In genomic region chr2:75506131-75506697, GRCh38 we compare ENCODE assay signal across 18 cellular contexts. TPM values are rescaled to one million over a fixed set of nuclear protein-coding genes. Genes with fewer than 3 reads are reported as not detected.
DNase-seq lines count a peak whose midpoint lies in the region; ATAC-seq and TF ChIP-seq lines count a peak whose summit lies in the region.
"Had no signal": no experiment of that assay in that cellular context is flagged by ENCODE, and none has a peak within 500 bp of the region (broad histone marks: within the 10 kb centered on the region; RNA-seq: fewer than 3 reads in every experiment).

No MANE protein-coding gene starts in this region.

- WGBS in stomach, 5 donors = 50 to 73% (median 71%) methylated on average over 1 of the region's 1 CpG

- H3K36me3 Mint-ChIP-seq in activated T-helper 1 cell treated with anti-CD3 and anti-CD28 coated beads, Interleukin-12 subunit alpha, Interleukin-12 subunit beta, Interleukin-2, Interleukin-4 antibody, amounts not matched to agents 30 ng/mL and 10 ng/mL and 1 ng/mL, durations not matched to agents 14 hours and 24 hours and 36 hours (ENCODE audit: low read depth) = no peaks in the 10 kb centered on the region
- H3K36me3 Mint-ChIP-seq: CD4-positive, CD25-positive, alpha-beta regulatory T cell; CD8-positive, alpha-beta memory T cell had no signal

- no peaks in the 10 kb centered on the region for H3K9me3 Mint-ChIP-seq in activated T-helper 1 cell treated with anti-CD3 and anti-CD28 coated beads, Interleukin-12 subunit alpha, Interleukin-12 subunit beta, Interleukin-2, Interleukin-4 antibody, amounts not matched to agents 30 ng/mL and 10 ng/mL and 1 ng/mL, durations not matched to agents 14 hours and 24 hours and 36 hours

- H3K9me3 ChIP-seq in adipocyte (ENCODE audit: control insufficient read depth, low read length) (no peaks in the 10 kb centered on the region), lower lobe of right lung (no peaks in the 10 kb centered on the region), stomach (peaks cover 0 to 8% (median 0%) of the 10 kb centered on the region in 4 donors)
- H3K9me3 ChIP-seq: BE2C had no signal

- TF ChIP-seq CTCF in AG10803 (conservative IDR thresholded peaks at IDR 0.05; ENCODE audit: low read length) (no peak), lower lobe of right lung (IDR thresholded peaks at IDR 0.05) (no peak), stomach (IDR thresholded peaks at IDR 0.05) (no peak)

- no peak overlapping the region for H3K4me3 Mint-ChIP-seq in activated T-helper 1 cell treated with anti-CD3 and anti-CD28 coated beads, Interleukin-12 subunit alpha, Interleukin-12 subunit beta, Interleukin-2, Interleukin-4 antibody, amounts not matched to agents 30 ng/mL and 10 ng/mL and 1 ng/mL, durations not matched to agents 14 hours and 24 hours and 36 hours
- H3K4me3 Mint-ChIP-seq: CD4-positive, CD25-positive, alpha-beta regulatory T cell; CD8-positive, alpha-beta memory T cell; H9 had no signal

- H3K4me1 ChIP-seq in adipocyte (ENCODE audit: control insufficient read depth, insufficient read depth, low read length) (no peaks in the 10 kb centered on the region), lower lobe of right lung (no peaks in the 10 kb centered on the region), stomach (no peaks in the 10 kb centered on the region)
- H3K4me1 ChIP-seq: BE2C had no signal

- no peak overlapping the region for H3K4me3 ChIP-seq in AG10803 (ENCODE audit: low read length)
- H3K4me3 ChIP-seq in adipocyte (ENCODE audit: low read length) = no peak overlapping the region
- H3K4me3 ChIP-seq in lower lobe of right lung = no peak overlapping the region
- H3K4me3 ChIP-seq in stomach = no peak overlapping the region
- H3K4me3 ChIP-seq: K562 had no signal

- no peaks in the 10 kb centered on the region for H3K27me3 Mint-ChIP-seq in activated T-helper 1 cell treated with anti-CD3 and anti-CD28 coated beads, Interleukin-12 subunit alpha, Interleukin-12 subunit beta, Interleukin-2, Interleukin-4 antibody, amounts not matched to agents 30 ng/mL and 10 ng/mL and 1 ng/mL, durations not matched to agents 14 hours and 24 hours and 36 hours (ENCODE audit: insufficient read depth)
- H3K27me3 Mint-ChIP-seq: CD4-positive, CD25-positive, alpha-beta regulatory T cell; CD8-positive, alpha-beta memory T cell had no signal

- H3K27ac ChIP-seq in lower lobe of right lung (no peak overlapping the region), stomach (no peak overlapping the region)
- H3K27ac ChIP-seq: HL-60 had no signal

- H3K9ac ChIP-seq in adipocyte (ENCODE audit: low read length) = no peak overlapping the region

- no peak for TF ChIP-seq POLR2A in stomach (IDR thresholded peaks at IDR 0.05)

- ATAC-seq in lower lobe of right lung = no peak
- ATAC-seq: K562 had no signal

- H3K4me1 Mint-ChIP-seq in activated T-helper 1 cell treated with anti-CD3 and anti-CD28 coated beads, Interleukin-12 subunit alpha, Interleukin-12 subunit beta, Interleukin-2, Interleukin-4 antibody, amounts not matched to agents 30 ng/mL and 10 ng/mL and 1 ng/mL, durations not matched to agents 14 hours and 24 hours and 36 hours (ENCODE audit: low read depth) = no peaks in the 10 kb centered on the region
- H3K4me1 Mint-ChIP-seq: CD4-positive, CD25-positive, alpha-beta regulatory T cell; CD8-positive, alpha-beta memory T cell had no signal

- no peaks in the 10 kb centered on the region for H3K27me3 ChIP-seq in adipocyte (replicated peaks; ENCODE audit: control insufficient read depth, insufficient read depth, low read length)
- no peaks in the 10 kb centered on the region for H3K27me3 ChIP-seq in lower lobe of right lung (ENCODE audit: low read depth)
- H3K27me3 ChIP-seq in stomach = no peaks in the 10 kb centered on the region
- H3K27me3 ChIP-seq: BE2C had no signal

- no peaks in the 10 kb centered on the region for H3K36me3 ChIP-seq in adipocyte (ENCODE audit: control insufficient read depth, insufficient read depth, low read length, severe bottlenecking)
- H3K36me3 ChIP-seq in lower lobe of right lung = no peaks in the 10 kb centered on the region
- H3K36me3 ChIP-seq in stomach = no peaks in the 10 kb centered on the region
- H3K36me3 ChIP-seq: BE2C had no signal

- no peak overlapping the region for H3K27ac Mint-ChIP-seq in activated T-helper 1 cell treated with anti-CD3 and anti-CD28 coated beads, Interleukin-12 subunit alpha, Interleukin-12 subunit beta, Interleukin-2, Interleukin-4 antibody, amounts not matched to agents 30 ng/mL and 10 ng/mL and 1 ng/mL, durations not matched to agents 14 hours and 24 hours and 36 hours
- H3K27ac Mint-ChIP-seq: CD4-positive, CD25-positive, alpha-beta regulatory T cell; CD8-positive, alpha-beta memory T cell; H9 had no signal

- intact Hi-C loops in lower lobe of right lung (cut with DNase I) = no loop called here
- intact Hi-C loops in stomach (cut with DNase I; ENCODE audit: low total_unique reads) = no loop called here
- intact Hi-C loops in activated T-helper 1 cell treated with anti-CD3 and anti-CD28 coated beads, Interleukin-12 subunit alpha, Interleukin-12 subunit beta, Interleukin-2, Interleukin-4 antibody, amounts not matched to agents 30 ng/mL and 10 ng/mL and 1 ng/mL, durations not matched to agents 14 hours and 24 hours and 36 hours (cut with micrococcal nuclease) = no loop called here

- peak; percentile 34 for DNase-seq in AG10803 (ENCODE audit: low read depth)
- peak; percentile 51 for DNase-seq in EH (ENCODE audit: low read depth)
- peak; percentile 3 for DNase-seq in adipocyte (ENCODE audit: low read depth)
- DNase-seq in lung microvascular endothelial cell (ENCODE audit: low read depth in 2 of 2) = peak; percentile 35 to 78
- no peak for DNase-seq in lower lobe of right lung
- DNase-seq in stomach = no peak
- no peak for DNase-seq in activated T-helper 1 cell treated with anti-CD3 and anti-CD28 coated beads, Interleukin-12 subunit alpha, Interleukin-12 subunit beta, Interleukin-2, Interleukin-4 antibody, amounts not matched to agents 30 ng/mL and 10 ng/mL and 1 ng/mL, durations not matched to agents 14 hours and 24 hours and 36 hours (ENCODE audit: low spot score)
- DNase-seq: BE2C; C1 segment of cervical spinal cord; CD4-positive, CD25-positive, alpha-beta regulatory T cell; CD8-positive, alpha-beta memory T cell; COR-L47; DMS 273 treated with DMSO at 0.1 percent for 48 hours; DMS53; GDM1; H9 had no signal

- TF ChIP-seq EP300 in stomach (IDR thresholded peaks at IDR 0.05) = no peak

RNA-seq across cellular contexts. Expression of gene EVA1A, which starts 54.5 kb away (rescaled TPM):
- 19.0 and 43.5 TPM in 2 replicates for total RNA-seq in lung microvascular endothelial cell
- total RNA-seq in lower lobe of right lung = 31.7 TPM
- total RNA-seq in stomach = 1 to 10 TPM in 2 of 5 donors, not detected in 3; 1.3 to 2.4 TPM
- polyA plus RNA-seq in stomach = 1 to 10 TPM; 2.1 to 4.7 (median 3.5) TPM
- not detected in 2 replicates for total RNA-seq in activated T-helper 1 cell treated with anti-CD3 and anti-CD28 coated beads, Interleukin-12 subunit alpha, Interleukin-12 subunit beta, Interleukin-2, Interleukin-4 antibody, amounts not matched to agents 30 ng/mL and 10 ng/mL and 1 ng/mL, durations not matched to agents 14 hours and 24 hours and 36 hours
- total RNA-seq: CD4-positive, CD25-positive, alpha-beta regulatory T cell; CD8-positive, alpha-beta memory T cell; K562 had no signal
- polyA plus RNA-seq: CD4-positive, CD25-positive, alpha-beta regulatory T cell; CD8-positive, alpha-beta memory T cell; K562 had no signal

Comparison
In these comparisons a context has a peak if more than half of its experiments do, and no peak if none do; other contexts are left out.
1. DNase-seq: peak in AG10803 (single experiment), EH (single experiment), adipocyte (single experiment) and lung microvascular endothelial cell (2 of 2); none in lower lobe of right lung (single experiment), stomach (single experiment) and activated T-helper 1 cell treated with anti-CD3 and anti-CD28 coated beads, Interleukin-12 subunit alpha, Interleukin-12 subunit beta, Interleukin-2, Interleukin-4 antibody, amounts not matched to agents 30 ng/mL and 10 ng/mL and 1 ng/mL, durations not matched to agents 14 hours and 24 hours and 36 hours (single experiment).